Comparison of ENCODE assay signal across 1 cellular context in the genomic region with DNA sequence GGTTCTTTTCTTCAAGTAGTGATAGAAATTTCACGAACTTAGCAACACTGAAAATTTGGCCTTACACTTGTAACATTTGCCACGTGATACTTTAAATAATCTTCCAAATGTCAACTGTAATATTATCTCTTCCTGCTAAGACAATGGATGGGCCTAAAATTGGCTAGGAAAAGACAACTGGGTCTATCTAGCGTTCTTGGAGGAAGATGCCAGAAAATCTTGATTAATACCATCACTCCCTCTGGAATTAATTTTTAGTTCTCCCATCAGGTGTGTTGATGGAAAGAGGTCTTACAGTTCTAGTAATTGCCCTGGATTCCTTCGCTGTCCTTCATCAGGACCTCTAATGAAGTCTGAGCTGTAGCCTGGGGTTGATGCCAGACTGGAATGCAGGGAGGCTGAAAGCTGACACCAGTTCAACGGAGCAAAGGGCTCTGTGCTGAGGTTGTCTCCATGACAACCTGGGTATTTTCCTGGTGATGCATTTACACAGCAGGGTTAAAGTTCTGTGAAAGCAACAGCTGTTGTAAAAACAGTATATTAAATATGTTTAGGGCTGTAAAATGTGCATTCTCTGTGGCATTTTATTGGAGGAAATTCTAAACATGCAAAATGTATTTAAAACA.
TF ChIP-seq lines count a peak whose summit lies in the region.

No MANE protein-coding gene starts in this region.

TF ChIP-seq in HEK293, 187 proteins besides CTCF, POLR2A, EP300 and RAD21 (continued from another document and continues in another):
- no peak for TF ChIP-seq ZBTB11 (tag by site-specific recombination; conservative IDR thresholded peaks at IDR 0.05; ENCODE audit: low read depth)
- no peak for TF ChIP-seq ZNF658 (tag by site-specific recombination; IDR thresholded peaks at IDR 0.05)
- no peak for TF ChIP-seq ZFP3 (tag by site-specific recombination; IDR thresholded peaks at IDR 0.05; ENCODE audit: low read depth)
- TF ChIP-seq ZNF266 (tag by site-specific recombination; IDR thresholded peaks at IDR 0.05; ENCODE audit: low read depth), result no peak
- no peak for TF ChIP-seq ZNF664 (tag by site-specific recombination; IDR thresholded peaks at IDR 0.05)
- no peak for TF ChIP-seq REPIN1 (tag by site-specific recombination; IDR thresholded peaks at IDR 0.05; ENCODE audit: low read depth)
- no peak for TF ChIP-seq ZNF354C (tag by site-specific recombination; IDR thresholded peaks at IDR 0.05; ENCODE audit: borderline replicate concordance, low read depth)
- TF ChIP-seq GLIS1 (tag by site-specific recombination; IDR thresholded peaks at IDR 0.05), result no peak
- no peak for TF ChIP-seq ZSCAN30 (tag by site-specific recombination; IDR thresholded peaks at IDR 0.05)
- no peak for TF ChIP-seq ZNF707 (tag by site-specific recombination; IDR thresholded peaks at IDR 0.05)
- TF ChIP-seq, protein P1, sequence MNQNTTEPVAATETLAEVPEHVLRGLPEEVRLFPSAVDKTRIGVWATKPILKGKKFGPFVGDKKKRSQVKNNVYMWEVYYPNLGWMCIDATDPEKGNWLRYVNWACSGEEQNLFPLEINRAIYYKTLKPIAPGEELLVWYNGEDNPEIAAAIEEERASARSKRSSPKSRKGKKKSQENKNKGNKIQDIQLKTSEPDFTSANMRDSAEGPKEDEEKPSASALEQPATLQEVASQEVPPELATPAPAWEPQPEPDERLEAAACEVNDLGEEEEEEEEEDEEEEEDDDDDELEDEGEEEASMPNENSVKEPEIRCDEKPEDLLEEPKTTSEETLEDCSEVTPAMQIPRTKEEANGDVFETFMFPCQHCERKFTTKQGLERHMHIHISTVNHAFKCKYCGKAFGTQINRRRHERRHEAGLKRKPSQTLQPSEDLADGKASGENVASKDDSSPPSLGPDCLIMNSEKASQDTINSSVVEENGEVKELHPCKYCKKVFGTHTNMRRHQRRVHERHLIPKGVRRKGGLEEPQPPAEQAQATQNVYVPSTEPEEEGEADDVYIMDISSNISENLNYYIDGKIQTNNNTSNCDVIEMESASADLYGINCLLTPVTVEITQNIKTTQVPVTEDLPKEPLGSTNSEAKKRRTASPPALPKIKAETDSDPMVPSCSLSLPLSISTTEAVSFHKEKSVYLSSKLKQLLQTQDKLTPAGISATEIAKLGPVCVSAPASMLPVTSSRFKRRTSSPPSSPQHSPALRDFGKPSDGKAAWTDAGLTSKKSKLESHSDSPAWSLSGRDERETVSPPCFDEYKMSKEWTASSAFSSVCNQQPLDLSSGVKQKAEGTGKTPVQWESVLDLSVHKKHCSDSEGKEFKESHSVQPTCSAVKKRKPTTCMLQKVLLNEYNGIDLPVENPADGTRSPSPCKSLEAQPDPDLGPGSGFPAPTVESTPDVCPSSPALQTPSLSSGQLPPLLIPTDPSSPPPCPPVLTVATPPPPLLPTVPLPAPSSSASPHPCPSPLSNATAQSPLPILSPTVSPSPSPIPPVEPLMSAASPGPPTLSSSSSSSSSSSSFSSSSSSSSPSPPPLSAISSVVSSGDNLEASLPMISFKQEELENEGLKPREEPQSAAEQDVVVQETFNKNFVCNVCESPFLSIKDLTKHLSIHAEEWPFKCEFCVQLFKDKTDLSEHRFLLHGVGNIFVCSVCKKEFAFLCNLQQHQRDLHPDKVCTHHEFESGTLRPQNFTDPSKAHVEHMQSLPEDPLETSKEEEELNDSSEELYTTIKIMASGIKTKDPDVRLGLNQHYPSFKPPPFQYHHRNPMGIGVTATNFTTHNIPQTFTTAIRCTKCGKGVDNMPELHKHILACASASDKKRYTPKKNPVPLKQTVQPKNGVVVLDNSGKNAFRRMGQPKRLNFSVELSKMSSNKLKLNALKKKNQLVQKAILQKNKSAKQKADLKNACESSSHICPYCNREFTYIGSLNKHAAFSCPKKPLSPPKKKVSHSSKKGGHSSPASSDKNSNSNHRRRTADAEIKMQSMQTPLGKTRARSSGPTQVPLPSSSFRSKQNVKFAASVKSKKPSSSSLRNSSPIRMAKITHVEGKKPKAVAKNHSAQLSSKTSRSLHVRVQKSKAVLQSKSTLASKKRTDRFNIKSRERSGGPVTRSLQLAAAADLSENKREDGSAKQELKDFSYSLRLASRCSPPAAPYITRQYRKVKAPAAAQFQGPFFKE (tag by site-specific recombination; IDR thresholded peaks at IDR 0.05; ENCODE audit: borderline replicate concordance), result no peak
- TF ChIP-seq ZXDB (tag by site-specific recombination; IDR thresholded peaks at IDR 0.05), result peak; percentile 47; the same call in 1 of the 2 replicates
- TF ChIP-seq, protein P2, sequence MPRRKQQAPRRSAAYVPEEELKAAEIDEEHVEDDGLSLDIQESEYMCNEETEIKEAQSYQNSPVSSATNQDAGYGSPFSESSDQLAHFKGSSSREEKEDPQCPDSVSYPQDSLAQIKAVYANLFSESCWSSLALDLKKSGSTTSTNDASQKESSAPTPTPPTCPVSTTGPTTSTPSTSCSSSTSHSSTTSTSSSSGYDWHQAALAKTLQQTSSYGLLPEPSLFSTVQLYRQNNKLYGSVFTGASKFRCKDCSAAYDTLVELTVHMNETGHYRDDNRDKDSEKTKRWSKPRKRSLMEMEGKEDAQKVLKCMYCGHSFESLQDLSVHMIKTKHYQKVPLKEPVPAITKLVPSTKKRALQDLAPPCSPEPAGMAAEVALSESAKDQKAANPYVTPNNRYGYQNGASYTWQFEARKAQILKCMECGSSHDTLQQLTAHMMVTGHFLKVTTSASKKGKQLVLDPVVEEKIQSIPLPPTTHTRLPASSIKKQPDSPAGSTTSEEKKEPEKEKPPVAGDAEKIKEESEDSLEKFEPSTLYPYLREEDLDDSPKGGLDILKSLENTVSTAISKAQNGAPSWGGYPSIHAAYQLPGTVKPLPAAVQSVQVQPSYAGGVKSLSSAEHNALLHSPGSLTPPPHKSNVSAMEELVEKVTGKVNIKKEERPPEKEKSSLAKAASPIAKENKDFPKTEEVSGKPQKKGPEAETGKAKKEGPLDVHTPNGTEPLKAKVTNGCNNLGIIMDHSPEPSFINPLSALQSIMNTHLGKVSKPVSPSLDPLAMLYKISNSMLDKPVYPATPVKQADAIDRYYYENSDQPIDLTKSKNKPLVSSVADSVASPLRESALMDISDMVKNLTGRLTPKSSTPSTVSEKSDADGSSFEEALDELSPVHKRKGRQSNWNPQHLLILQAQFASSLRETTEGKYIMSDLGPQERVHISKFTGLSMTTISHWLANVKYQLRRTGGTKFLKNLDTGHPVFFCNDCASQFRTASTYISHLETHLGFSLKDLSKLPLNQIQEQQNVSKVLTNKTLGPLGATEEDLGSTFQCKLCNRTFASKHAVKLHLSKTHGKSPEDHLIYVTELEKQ (tag by site-specific recombination; IDR thresholded peaks at IDR 0.05; ENCODE audit: borderline replicate concordance), result no peak
- no peak for TF ChIP-seq ZNF530 (tag by site-specific recombination; IDR thresholded peaks at IDR 0.05; ENCODE audit: low read depth)
- TF ChIP-seq ZNF18 (tag by site-specific recombination; IDR thresholded peaks at IDR 0.05), result no peak
- TF ChIP-seq ZNF76 (tag by site-specific recombination; IDR thresholded peaks at IDR 0.05; ENCODE audit: borderline replicate concordance, low read depth), result no peak
- TF ChIP-seq ZNF600 (tag by site-specific recombination; IDR thresholded peaks at IDR 0.05), result peak; percentile 79
- TF ChIP-seq, protein P3, sequence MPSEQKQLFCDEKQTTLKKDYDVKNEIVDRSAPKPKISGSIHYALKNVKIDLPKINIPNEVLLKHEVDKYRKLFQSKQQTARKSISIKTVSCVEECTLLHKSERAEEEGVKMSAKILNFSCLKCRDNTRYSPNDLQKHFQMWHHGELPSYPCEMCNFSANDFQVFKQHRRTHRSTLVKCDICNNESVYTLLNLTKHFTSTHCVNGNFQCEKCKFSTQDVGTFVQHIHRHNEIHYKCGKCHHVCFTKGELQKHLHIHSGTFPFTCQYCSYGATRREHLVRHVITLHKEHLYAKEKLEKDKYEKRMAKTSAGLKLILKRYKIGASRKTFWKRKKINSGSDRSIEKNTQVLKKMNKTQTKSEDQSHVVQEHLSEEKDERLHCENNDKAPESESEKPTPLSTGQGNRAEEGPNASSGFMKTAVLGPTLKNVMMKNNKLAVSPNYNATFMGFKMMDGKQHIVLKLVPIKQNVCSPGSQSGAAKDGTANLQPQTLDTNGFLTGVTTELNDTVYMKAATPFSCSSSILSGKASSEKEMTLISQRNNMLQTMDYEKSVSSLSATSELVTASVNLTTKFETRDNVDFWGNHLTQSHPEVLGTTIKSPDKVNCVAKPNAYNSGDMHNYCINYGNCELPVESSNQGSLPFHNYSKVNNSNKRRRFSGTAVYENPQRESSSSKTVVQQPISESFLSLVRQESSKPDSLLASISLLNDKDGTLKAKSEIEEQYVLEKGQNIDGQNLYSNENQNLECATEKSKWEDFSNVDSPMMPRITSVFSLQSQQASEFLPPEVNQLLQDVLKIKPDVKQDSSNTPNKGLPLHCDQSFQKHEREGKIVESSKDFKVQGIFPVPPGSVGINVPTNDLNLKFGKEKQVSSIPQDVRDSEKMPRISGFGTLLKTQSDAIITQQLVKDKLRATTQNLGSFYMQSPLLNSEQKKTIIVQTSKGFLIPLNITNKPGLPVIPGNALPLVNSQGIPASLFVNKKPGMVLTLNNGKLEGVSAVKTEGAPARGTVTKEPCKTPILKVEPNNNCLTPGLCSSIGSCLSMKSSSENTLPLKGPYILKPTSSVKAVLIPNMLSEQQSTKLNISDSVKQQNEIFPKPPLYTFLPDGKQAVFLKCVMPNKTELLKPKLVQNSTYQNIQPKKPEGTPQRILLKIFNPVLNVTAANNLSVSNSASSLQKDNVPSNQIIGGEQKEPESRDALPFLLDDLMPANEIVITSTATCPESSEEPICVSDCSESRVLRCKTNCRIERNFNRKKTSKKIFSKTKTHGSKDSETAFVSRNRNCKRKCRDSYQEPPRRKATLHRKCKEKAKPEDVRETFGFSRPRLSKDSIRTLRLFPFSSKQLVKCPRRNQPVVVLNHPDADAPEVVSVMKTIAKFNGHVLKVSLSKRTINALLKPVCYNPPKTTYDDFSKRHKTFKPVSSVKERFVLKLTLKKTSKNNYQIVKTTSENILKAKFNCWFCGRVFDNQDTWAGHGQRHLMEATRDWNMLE (tag by site-specific recombination; conservative IDR thresholded peaks at IDR 0.05; ENCODE audit: low read depth), result no peak
- TF ChIP-seq ZNF175 (tag by site-specific recombination; IDR thresholded peaks at IDR 0.05), result no peak
- TF ChIP-seq GFI1B (tag by site-specific recombination; IDR thresholded peaks at IDR 0.05), result no peak
- peak; percentile 74 for TF ChIP-seq SCRT2 (tag by site-specific recombination; IDR thresholded peaks at IDR 0.05)
- no peak for TF ChIP-seq ZNF830 (tag by site-specific recombination; IDR thresholded peaks at IDR 0.05; ENCODE audit: low read depth)
- TF ChIP-seq ZBTB10 (tag by site-specific recombination; IDR thresholded peaks at IDR 0.05), result no peak
- TF ChIP-seq OSR2 (tag by site-specific recombination; IDR thresholded peaks at IDR 0.05), result no peak
- TF ChIP-seq ZNF660 (tag by site-specific recombination; IDR thresholded peaks at IDR 0.05), result peak; percentile 19; the same call in 1 of the 2 replicates
- TF ChIP-seq ZNF404 (tag by site-specific recombination; IDR thresholded peaks at IDR 0.05), result no peak
- TF ChIP-seq ZNF133 (tag by site-specific recombination; IDR thresholded peaks at IDR 0.05), result no peak
